ENCODE assay signal across 14 cellular contexts in genomic region chr10:6794441-6794840, GRCh38.
DNase-seq lines count a peak whose midpoint lies in the region; ATAC-seq and TF ChIP-seq lines count a peak whose summit lies in the region.
"Had no signal": no experiment of that assay in that cellular context is flagged by ENCODE, and none has a peak within 500 bp of the region (broad histone marks: within the 10 kb centered on the region; RNA-seq: fewer than 3 reads in every experiment).

No MANE protein-coding gene starts in this region.

- DNase-seq in epithelial cell of esophagus (ENCODE audit: low read depth) = peak; percentile 50
- DNase-seq in mesendoderm = no peak
- no peak for DNase-seq in stimulated activated naive CD8-positive, alpha-beta T cell treated with anti-CD3 and anti-CD28 coated beads, Interleukin-15, Interleukin-2, amounts not matched to agents 100 U/mL and 50 U/mL, for 24 hours
- DNase-seq: HCEC 1CT, KBM-7, NCI-H1417 treated with DMSO at 0.1 percent for 48 hours, NCI-H2029, NCI-H510A treated with DMSO at 0.1 percent for 48 hours had no signal

- peaks cover 33% of the 10 kb centered on the region; the same call in 1 of the 2 replicates for H3K36me3 ChIP-seq in ES-I3 (ENCODE audit: insufficient read depth, low read length)
- H3K36me3 ChIP-seq in HUES64 (ENCODE audit: insufficient read depth, low read length) = peaks cover 35% of the 10 kb centered on the region
- H3K36me3 ChIP-seq in mesendoderm (ENCODE audit: control insufficient read depth, insufficient read depth, low read length) = no peaks in the 10 kb centered on the region
- H3K36me3 ChIP-seq: BLaER1 had no signal

- no peak overlapping the region for H2BK120ac ChIP-seq in mesendoderm (ENCODE audit: low read depth, low read length)

- no peaks in the 10 kb centered on the region for H3K79me1 ChIP-seq in mesendoderm (ENCODE audit: low read length)

- no peak overlapping the region for H3K4me2 ChIP-seq in mesendoderm (ENCODE audit: low read length)
- H3K4me2 ChIP-seq: BLaER1 had no signal

- 70% methylated on average over 10 of the region's 10 CpGs for WGBS in HUES64
- no CpG with 5 or more reads among the region's 10 CpGs for WGBS in mesendoderm (ENCODE audit: extremely low coverage, insufficient coverage, low lambda C conversion rate)

- peak overlapping the region; percentile 13 for H4K8ac ChIP-seq in mesendoderm (ENCODE audit: low read depth, low read length)

- peak overlapping the region; percentile 68 for H3K18ac ChIP-seq in mesendoderm (ENCODE audit: low read length)

- H3K23ac ChIP-seq in mesendoderm (ENCODE audit: low read length) = no peak overlapping the region

- H3K9ac ChIP-seq in ES-I3 (ENCODE audit: low read depth, low read length) (peak overlapping the region; percentile 30), HUES64 (ENCODE audit: low read depth, low read length) (peak overlapping the region; percentile 56), mesendoderm (ENCODE audit: low read length) (no peak overlapping the region)
- H3K9ac ChIP-seq: BLaER1 had no signal

- TF ChIP-seq CTCF in epithelial cell of esophagus (IDR thresholded peaks at IDR 0.05; ENCODE audit: insufficient read depth, low read depth, low read length, missing control alignments) = no peak

- peak overlapping the region; percentile 70 for H3K4ac ChIP-seq in mesendoderm (ENCODE audit: low read depth, low read length)

- ATAC-seq in GM21360 (IDR thresholded peaks at IDR 0.05; ENCODE audit: unreplicated experiment) (no peak), GM19023 (IDR thresholded peaks at IDR 0.05; ENCODE audit: unreplicated experiment) (no peak)
- no peak for ATAC-seq in stimulated activated naive CD8-positive, alpha-beta T cell treated with anti-CD3 and anti-CD28 coated beads, Interleukin-15, Interleukin-2, amounts not matched to agents 100 U/mL and 50 U/mL, for 24 hours

- H2BK5ac ChIP-seq in mesendoderm (ENCODE audit: low read length) = no peak overlapping the region

- peaks cover 29% of the 10 kb centered on the region for H3K4me1 ChIP-seq in ES-I3 (ENCODE audit: insufficient read depth, low read length)
- H3K4me1 ChIP-seq in HUES64 (ENCODE audit: insufficient read depth, low read length) = peaks cover 39% of the 10 kb centered on the region
- peaks cover 2% of the 10 kb centered on the region for H3K4me1 ChIP-seq in mesendoderm (ENCODE audit: control insufficient read depth, low read depth, low read length)
- H3K4me1 ChIP-seq: BLaER1, SJSA1 had no signal

- peak overlapping the region; percentile 39 for H3K4me3 ChIP-seq in HUES64 (ENCODE audit: low read length)
- H3K4me3 ChIP-seq in epithelial cell of esophagus (ENCODE audit: low read length) = peak overlapping the region; percentile 32
- no peak overlapping the region for H3K4me3 ChIP-seq in mesendoderm (ENCODE audit: low read length)
- H3K4me3 ChIP-seq: BLaER1, SJSA1 had no signal

- no peaks in the 10 kb centered on the region for H3K79me2 ChIP-seq in mesendoderm (ENCODE audit: control insufficient read depth, insufficient read depth, low read length)

- peak overlapping the region; percentile 44 for H3K56ac ChIP-seq in mesendoderm (ENCODE audit: low read length)

- H2BK15ac ChIP-seq in mesendoderm (replicated peaks; ENCODE audit: low read depth) = peak overlapping the region; percentile 92

- H3K27ac ChIP-seq in HUES64 (ENCODE audit: low read depth, low read length) (peak overlapping the region; percentile 95), mesendoderm (ENCODE audit: low read depth, low read length) (no peak overlapping the region)
- H3K27ac ChIP-seq: BLaER1, SJSA1 had no signal

- no peak overlapping the region for H4K5ac ChIP-seq in mesendoderm (ENCODE audit: low read length)

- H3K9me3 ChIP-seq in ES-I3 (ENCODE audit: control insufficient read depth, insufficient read depth, low read length) = no peaks in the 10 kb centered on the region
- no peaks in the 10 kb centered on the region for H3K9me3 ChIP-seq in HUES64 (ENCODE audit: insufficient read depth, low read depth, low read length)
- H3K9me3 ChIP-seq: BLaER1, SJSA1 had no signal

- H3K27me3 ChIP-seq in HUES64 (ENCODE audit: insufficient read depth, low read length) (no peaks in the 10 kb centered on the region), mesendoderm (ENCODE audit: insufficient read depth, low read length, poor library complexity) (no peaks in the 10 kb centered on the region)
- H3K27me3 ChIP-seq: BLaER1, SJSA1 had no signal

- H2AK5ac ChIP-seq in mesendoderm (ENCODE audit: low read length) = no peak overlapping the region
